Comparison of ENCODE assay signal across 8 cellular contexts in the genomic region with DNA sequence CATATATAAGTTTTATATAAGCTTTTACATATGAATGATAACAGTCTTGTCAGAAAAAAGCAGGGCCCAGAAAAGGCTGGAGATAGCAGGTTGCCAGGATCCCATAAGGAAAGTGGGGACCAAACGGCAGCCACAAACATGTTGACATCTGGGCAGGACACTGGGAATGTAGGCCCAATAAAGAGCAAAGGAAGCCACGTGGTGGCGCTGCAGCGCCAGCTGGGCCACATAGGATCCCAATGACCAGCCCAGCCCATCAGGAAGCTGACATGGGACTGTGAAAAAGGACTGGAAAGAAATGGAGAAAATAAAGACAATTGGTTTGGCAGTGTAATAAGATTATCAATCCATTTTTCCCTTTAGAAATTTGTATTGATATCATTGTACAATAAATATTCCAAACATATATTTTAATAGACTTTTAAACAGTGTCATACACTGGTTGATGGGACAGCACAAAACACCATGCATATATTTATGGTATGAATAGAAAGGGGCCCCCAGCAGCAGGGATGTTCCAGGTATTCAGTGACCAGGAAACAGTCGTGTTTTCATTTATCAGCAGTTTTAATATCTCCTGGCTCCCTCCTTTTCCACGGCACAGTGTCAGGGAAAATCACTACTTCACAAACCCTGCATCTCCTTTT.
DNase-seq lines count a peak whose midpoint lies in the region; ATAC-seq lines count a peak whose summit lies in the region.

No MANE protein-coding gene starts in this region.

- no peak overlapping the region for H3K14ac ChIP-seq in trophoblast cell (ENCODE audit: low read length)

- in situ Hi-C loops in GM23248 (cut with MboI), result loop anchor here (5.0 kb wide), 1 partner anchor 315 kb away; no protein-coding TSS in a partner anchor

- ATAC-seq in HG03520 (IDR thresholded peaks at IDR 0.05; ENCODE audit: unreplicated experiment), result no peak

- H3K79me1 ChIP-seq in trophoblast cell (ENCODE audit: low read length), result no peaks in the 10 kb centered on the region

- H3K27ac ChIP-seq in GM23248, result no peak overlapping the region
- H3K27ac ChIP-seq in trophoblast cell (ENCODE audit: low read depth, low read length), result no peak overlapping the region

- no peak overlapping the region for H2AK5ac ChIP-seq in trophoblast cell (ENCODE audit: low read length)

- WGBS in GM23248 (ENCODE audit: low coverage in 1 of 2, low lambda C conversion rate in 2 of 2, missing lambda C conversion rate in 2 of 2), 2 experiments, result 22 to 26% methylated on average over 6 of the region's 6 CpGs
- no CpG with 5 or more reads among the region's 6 CpGs for WGBS in trophoblast cell (ENCODE audit: extremely low coverage, insufficient coverage, insufficient read length)

- H4K8ac ChIP-seq in trophoblast cell (ENCODE audit: low read depth, low read length), result no peak overlapping the region

- no peak overlapping the region for H3K23ac ChIP-seq in trophoblast cell (ENCODE audit: low read length)

- H3K4me1 ChIP-seq in GM23248 (ENCODE audit: insufficient read depth) (no peaks in the 10 kb centered on the region), trophoblast cell (ENCODE audit: control insufficient read depth in 1 of 2, insufficient read depth in 2 of 2, low read length in 2 of 2) (peaks cover 2 to 3% of the 10 kb centered on the region in 2 experiments)

- no peak overlapping the region for H3K4ac ChIP-seq in trophoblast cell (ENCODE audit: low read depth, low read length)

- H3K18ac ChIP-seq in trophoblast cell (ENCODE audit: low read length), result no peak overlapping the region

- H3K9ac ChIP-seq in GM23248, result no peak overlapping the region
- H3K9ac ChIP-seq in trophoblast cell (ENCODE audit: low read length), result no peak overlapping the region

- H4K20me1 ChIP-seq in GM23248 (ENCODE audit: insufficient read depth), result no peaks in the 10 kb centered on the region

- no peaks in the 10 kb centered on the region for H3F3A ChIP-seq in GM23248 (ENCODE audit: insufficient read depth)

- H3K79me2 ChIP-seq in GM23248 (ENCODE audit: insufficient read depth), result no peaks in the 10 kb centered on the region
- no peaks in the 10 kb centered on the region for H3K79me2 ChIP-seq in trophoblast cell (ENCODE audit: control insufficient read depth, insufficient read depth, low read length, poor library complexity)

- no peak overlapping the region for H2BK5ac ChIP-seq in trophoblast cell (ENCODE audit: low read depth, low read length, poor library complexity)

- H2AFZ ChIP-seq in GM23248 (no peak overlapping the region), trophoblast cell (ENCODE audit: insufficient read depth, low read length, poor library complexity) (no peak overlapping the region)

- no peaks in the 10 kb centered on the region for H3K9me3 ChIP-seq in GM23248 (ENCODE audit: low read depth)
- no peaks in the 10 kb centered on the region for H3K9me3 ChIP-seq in trophoblast cell (ENCODE audit: insufficient read depth, low read depth, low read length)

- H3K4me2 ChIP-seq in GM23248 (ENCODE audit: unreplicated experiment), result no peak overlapping the region
- H3K4me2 ChIP-seq in trophoblast cell (ENCODE audit: low read length), result no peak overlapping the region

- no peak overlapping the region for H2BK120ac ChIP-seq in trophoblast cell (ENCODE audit: insufficient read depth, low read length, poor library complexity)

- no peaks in the 10 kb centered on the region for H3K9me2 ChIP-seq in GM23248 (ENCODE audit: insufficient read depth)

- no peak overlapping the region for H3K4me3 ChIP-seq in GM23248
- H3K4me3 ChIP-seq in trophoblast cell (ENCODE audit: low read depth, low read length), result no peak overlapping the region

- H4K12ac ChIP-seq in trophoblast cell (ENCODE audit: low read depth, low read length), result no peak overlapping the region

- no peak overlapping the region for H2BK12ac ChIP-seq in trophoblast cell (ENCODE audit: low read length)

- H3K36me3 ChIP-seq in GM23248 (ENCODE audit: low read depth), result no peaks in the 10 kb centered on the region
- no peaks in the 10 kb centered on the region for H3K36me3 ChIP-seq in trophoblast cell (ENCODE audit: control insufficient read depth in 1 of 2, insufficient read depth in 2 of 2, low read length in 2 of 2)

- DNase-seq in DMS 273 treated with DMSO at 0.1 percent for 48 hours (lab: John Stamatoyannopoulos, UW), result peak; percentile 40
- DNase-seq in GM23248, result peak; percentile 83
- DNase-seq in NCI-H128 (lab: John Stamatoyannopoulos, UW; ENCODE audit: unreplicated experiment), result peak; percentile 35
- peak; percentile 70 for DNase-seq in SW480 (ENCODE audit: low spot score)
- DNase-seq in germinal center (ENCODE audit: low spot score), result peak; percentile 17
- peak; percentile 79 to 88 for DNase-seq in trophoblast cell
- no peak for DNase-seq in cortex of kidney (lab: John Stamatoyannopoulos, UW)

- H3K27me3 ChIP-seq in GM23248 (replicated peaks; ENCODE audit: insufficient read depth) (no peaks in the 10 kb centered on the region), trophoblast cell (ENCODE audit: insufficient read depth, low read length) (no peaks in the 10 kb centered on the region)

- H4K91ac ChIP-seq in trophoblast cell (ENCODE audit: low read depth, low read length), result no peak overlapping the region
